ENCODE assay signal across 19 cellular contexts in the genomic region with DNA sequence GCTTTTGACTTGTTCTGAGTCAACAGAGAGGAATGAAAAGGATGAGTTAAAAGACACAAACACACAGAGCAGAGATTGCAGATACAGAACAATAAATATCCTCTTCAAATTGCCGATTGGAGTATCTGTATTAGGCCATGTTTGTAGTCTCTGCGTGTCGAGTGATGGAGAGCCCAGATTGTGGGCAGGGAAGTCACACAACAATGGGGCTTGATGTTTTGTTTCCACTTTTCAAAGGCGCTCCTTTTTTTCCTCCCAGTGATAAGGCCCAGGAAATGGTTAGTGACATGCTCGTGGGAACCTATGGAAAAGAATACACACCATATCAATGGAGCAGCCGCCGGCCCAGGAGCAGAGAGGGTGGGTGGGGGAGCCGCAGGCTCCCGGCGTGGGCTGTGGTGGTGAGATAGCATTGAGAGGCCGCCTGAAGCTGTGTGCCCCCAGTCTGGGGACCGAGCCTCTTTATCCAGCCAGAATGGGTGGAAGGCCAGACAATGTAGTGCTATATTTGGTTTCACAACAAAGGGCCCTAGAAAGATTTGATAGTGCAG.
A peak's percentile ranks its signal among the peaks of the same experiment; 100 is the strongest.
DNase-seq lines count a peak whose midpoint lies in the region; ATAC-seq and TF ChIP-seq lines count a peak whose summit lies in the region.
"Had no signal": no experiment of that assay in that cellular context is flagged by ENCODE, and none has a peak within 500 bp of the region (broad histone marks: within the 10 kb centered on the region; RNA-seq: fewer than 3 reads in every experiment).

No MANE protein-coding gene starts in this region.

- H3F3A ChIP-seq in smooth muscle cell (ENCODE audit: low read depth): peaks cover 13% of the 10 kb centered on the region

- TF ChIP-seq EP300 in transverse colon (IDR thresholded peaks at IDR 0.05; ENCODE audit: low read depth): no peak

- H3K4me1 ChIP-seq in heart right ventricle (peaks cover 0 to 28% (median 9%) of the 10 kb centered on the region in 9 donors), right cardiac atrium (ENCODE audit: control insufficient read depth, insufficient read depth, low read length) (peaks cover 3% of the 10 kb centered on the region), smooth muscle cell (ENCODE audit: low read depth) (peaks cover 6% of the 10 kb centered on the region), transverse colon (no peaks in the 10 kb centered on the region)
- H3K4me1 ChIP-seq: HAP-1 had no signal

- H3K36me3 ChIP-seq in heart right ventricle (no peaks in the 10 kb centered on the region), smooth muscle cell (ENCODE audit: low read depth) (no peaks in the 10 kb centered on the region), transverse colon (no peaks in the 10 kb centered on the region)
- H3K36me3 ChIP-seq: HAP-1 had no signal

- peaks cover 0 to under 1% of the 10 kb centered on the region in 2 donors for H3K9me3 Mint-ChIP-seq in natural killer cell

- DNase-seq in heart right ventricle (peak in 1 of 2 donors; percentile 30), Right ventricle myocardium inferior (ENCODE audit: missing footprints) (no peak), amniotic epithelial cell (ENCODE audit: low read depth) (peak; percentile 32), right cardiac atrium (peak; percentile 46 to 70 (median 65)), smooth muscle cell (lab: John Stamatoyannopoulos, UW; ENCODE audit: unreplicated experiment) (no peak), natural killer cell (no peak), transverse colon (no peak)
- DNase-seq: COR-L47, KBM-7, NCI-H146, NCI-H2107, NCI-H446 treated with DMSO at 0.1 percent for 48 hours, NCI-H774, SHP77 treated with DMSO at 0.1 percent for 48 hours had no signal

- H4K20me1 ChIP-seq in smooth muscle cell (ENCODE audit: low read depth): no peaks in the 10 kb centered on the region

- H3K9ac ChIP-seq in smooth muscle cell (ENCODE audit: low read depth): no peak overlapping the region

- intact Hi-C loops in heart right ventricle (cut with DNase I) (no loop called here), Right ventricle myocardium inferior (cut with DNase I) (no loop called here), right cardiac atrium (cut with DNase I) (no loop called here), natural killer cell (cut with micrococcal nuclease) (no loop called here), transverse colon (cut with DNase I; ENCODE audit: low total_unique reads) (no loop called here)

- H3K27me3 Mint-ChIP-seq in natural killer cell (ENCODE audit: low read depth in 2 of 2): peaks cover 0 to 3% of the 10 kb centered on the region in 2 donors

- peak overlapping the region; percentile 31 for H2AFZ ChIP-seq in smooth muscle cell (ENCODE audit: low read depth)

- no peaks in the 10 kb centered on the region for H3K36me3 Mint-ChIP-seq in natural killer cell
- H3K36me3 Mint-ChIP-seq: CD14-positive monocyte had no signal

- ATAC-seq in heart right ventricle (peak in 6 of 8 donors; percentile 37 to 80 (median 58)), Right ventricle myocardium inferior (no peak), right cardiac atrium (peak; percentile 53 to 95), HG03565 (IDR thresholded peaks at IDR 0.05; ENCODE audit: unreplicated experiment) (no peak), natural killer cell (no peak)
- ATAC-seq: Panc1 had no signal

- TF ChIP-seq POLR2A in transverse colon (IDR thresholded peaks at IDR 0.05): no peak

- no peaks in the 10 kb centered on the region for H3K4me1 Mint-ChIP-seq in natural killer cell
- H3K4me1 Mint-ChIP-seq: CD14-positive monocyte had no signal

- H3K4me3 Mint-ChIP-seq in natural killer cell: no peak overlapping the region
- H3K4me3 Mint-ChIP-seq: CD14-positive monocyte had no signal

- H3K4me2 ChIP-seq in smooth muscle cell: peak overlapping the region; percentile 52

- H3K79me2 ChIP-seq in smooth muscle cell (ENCODE audit: low read depth): no peaks in the 10 kb centered on the region

- 31 to 42% methylated on average over 12 of the region's 12 CpGs for WGBS in heart right ventricle, 2 donors
- 42% methylated on average over 12 of the region's 12 CpGs for WGBS in right cardiac atrium
- WGBS in smooth muscle cell (ENCODE audit: low lambda C conversion rate): 23% methylated on average over 12 of the region's 12 CpGs
- WGBS in transverse colon (ENCODE audit: low coverage in 1 of 2), 2 donors: 58 to 80% methylated on average over 6 to 12 of the region's 12 CpGs

- H3K9me3 ChIP-seq in heart right ventricle (peaks cover 0 to 12% (median 0%) of the 10 kb centered on the region in 11 donors), right cardiac atrium (ENCODE audit: control insufficient read depth, low read length) (no peaks in the 10 kb centered on the region), smooth muscle cell (replicated peaks; ENCODE audit: low read depth) (no peaks in the 10 kb centered on the region), transverse colon (no peaks in the 10 kb centered on the region)
- H3K9me3 ChIP-seq: HAP-1 had no signal

- H3K27ac ChIP-seq in heart right ventricle: peak overlapping the region in 1 of 10 donors; percentile 36
- no peak overlapping the region for H3K27ac ChIP-seq in right cardiac atrium (ENCODE audit: low read length)
- H3K27ac ChIP-seq in smooth muscle cell (ENCODE audit: low read depth): peak overlapping the region; percentile 37
- H3K27ac ChIP-seq in transverse colon: no peak overlapping the region
- H3K27ac ChIP-seq: HL-60 had no signal

- H3K27me3 ChIP-seq in heart right ventricle (no peaks in the 10 kb centered on the region), right cardiac atrium (ENCODE audit: control insufficient read depth, insufficient read depth) (no peaks in the 10 kb centered on the region), smooth muscle cell (ENCODE audit: low read depth) (no peaks in the 10 kb centered on the region), transverse colon (no peaks in the 10 kb centered on the region)

- TF ChIP-seq CTCF in heart right ventricle (IDR thresholded peaks at IDR 0.05) (no peak), smooth muscle cell (IDR thresholded peaks at IDR 0.05; ENCODE audit: borderline replicate concordance, insufficient read depth, poor library complexity, severe bottlenecking) (no peak), natural killer cell (IDR thresholded peaks at IDR 0.05) (no peak), transverse colon (IDR thresholded peaks at IDR 0.05) (no peak)

- no peak overlapping the region for H3K27ac Mint-ChIP-seq in natural killer cell
- H3K27ac Mint-ChIP-seq: CD14-positive monocyte had no signal

- in situ Hi-C loops in transverse colon (cut with MboI; ENCODE audit: low pct_ligation_motif_present in 1 of 4, low pct_unique_long_range_greater_than_20kb in 1 of 4, low sequenced_read_pairs in 3 of 4): no loop called here

- no peak overlapping the region for H3K4me3 ChIP-seq in heart right ventricle
- no peak overlapping the region for H3K4me3 ChIP-seq in right cardiac atrium (ENCODE audit: low read length)
- no peak overlapping the region for H3K4me3 ChIP-seq in smooth muscle cell
- H3K4me3 ChIP-seq in transverse colon: no peak overlapping the region
- H3K4me3 ChIP-seq: HAP-1 had no signal

Comparison
In these comparisons a context has a peak if more than half of its experiments do, and no peak if none do; other contexts are left out.
1. ATAC-seq: peak in heart right ventricle (6 of 8) and right cardiac atrium (2 of 2); none in Right ventricle myocardium inferior (single experiment), HG03565 (single experiment) and natural killer cell (0 of 3).
2. DNase-seq: peak in amniotic epithelial cell (single experiment) and right cardiac atrium (3 of 3); none in Right ventricle myocardium inferior (single experiment), smooth muscle cell (single experiment), natural killer cell (single experiment) and transverse colon (single experiment).